20 cellular contexts compared by ENCODE assay signal in genomic region chr5:138334867-138335447, GRCh38. TPM values are rescaled to one million over a fixed set of nuclear protein-coding genes. Genes with fewer than 3 reads are reported as not detected.
DNase-seq lines count a peak whose midpoint lies in the region; FAIRE-seq and TF ChIP-seq lines count a peak whose summit lies in the region.
"Had no signal": no experiment of that assay in that cellular context is flagged by ENCODE, and none has a peak within 500 bp of the region (broad histone marks: within the 10 kb centered on the region; RNA-seq: fewer than 3 reads in every experiment).

No MANE protein-coding gene starts in this region.

- no peaks in the 10 kb centered on the region for H3K9me3 Mint-ChIP-seq in activated CD4-positive, alpha-beta T cell treated with anti-CD3 and anti-CD28 coated beads, Interleukin-2, amount 10 ng/mL, durations not matched to agents 7 days and 5 days
- no peaks in the 10 kb centered on the region for H3K9me3 Mint-ChIP-seq in astrocyte (ENCODE audit: unreplicated experiment)
- H3K9me3 Mint-ChIP-seq in nephron: no peaks in the 10 kb centered on the region
- H3K9me3 Mint-ChIP-seq: CD8-positive, alpha-beta memory T cell had no signal

- H3K79me2 ChIP-seq in astrocyte (ENCODE audit: insufficient read depth, low read length): peaks cover 30% of the 10 kb centered on the region

- H3K4me3 Mint-ChIP-seq in activated CD4-positive, alpha-beta T cell treated with anti-CD3 and anti-CD28 coated beads, Interleukin-2, amount 10 ng/mL, durations not matched to agents 7 days and 5 days: no peak overlapping the region
- H3K4me3 Mint-ChIP-seq in astrocyte (ENCODE audit: unreplicated experiment) (no peak overlapping the region), nephron (peak overlapping the region; percentile 68 to 73 (median 73))

- H3K9ac ChIP-seq in astrocyte (ENCODE audit: low read length): no peak overlapping the region

- no peaks in the 10 kb centered on the region for H3K9me3 ChIP-seq in astrocyte (ENCODE audit: insufficient read depth, low read depth, low read length)
- H3K9me3 ChIP-seq: prostate gland, SJCRH30 had no signal

- no peak overlapping the region for H2AFZ ChIP-seq in astrocyte (ENCODE audit: low read depth, low read length)

- H3K36me3 Mint-ChIP-seq in activated CD4-positive, alpha-beta T cell treated with anti-CD3 and anti-CD28 coated beads, Interleukin-2, amount 10 ng/mL, durations not matched to agents 7 days and 5 days (ENCODE audit: low read depth): peaks cover 3% of the 10 kb centered on the region
- H3K36me3 Mint-ChIP-seq in astrocyte (ENCODE audit: low read depth, unreplicated experiment) (peaks cover 1% of the 10 kb centered on the region), nephron (ENCODE audit: low read depth) (no peaks in the 10 kb centered on the region)

- TF ChIP-seq CTCF in astrocyte (IDR thresholded peaks at IDR 0.05; ENCODE audit: insufficient read depth, low read depth, low read length) (no peak), nephron (IDR thresholded peaks at IDR 0.05; ENCODE audit: unreplicated experiment in 3 of 3) (no peak)

- no peak for DNase-seq in activated CD4-positive, alpha-beta T cell treated with anti-CD3 and anti-CD28 coated beads, Interleukin-2, amount 10 ng/mL, durations not matched to agents 7 days and 5 days
- no peak for DNase-seq in activated CD4-positive, alpha-beta T cell treated with anti-CD3 and anti-CD28 coated beads, Interleukin-2, amount 50 U/mL, for 48 hours
- peak; percentile 3 for DNase-seq in NAMALWA (ENCODE audit: low spot score)
- no peak for DNase-seq in astrocyte (ENCODE audit: low read depth)
- no peak for DNase-seq in NCI-H526 treated with DMSO at 0.1 percent for 48 hours (lab: John Stamatoyannopoulos, UW)
- DNase-seq in NCI-H446 (lab: John Stamatoyannopoulos, UW): no peak
- no peak for DNase-seq in DMS153 (lab: John Stamatoyannopoulos, UW)
- DNase-seq: activated CD8-positive, alpha-beta memory T cell treated with anti-CD3 and anti-CD28 coated beads for 24 hours; CD8-positive, alpha-beta memory T cell; GDM1; hypothalamus; KG1; NCI-H1436 treated with DMSO at 0.1 percent for 48 hours; NCI-H345; SJCRH30; stimulated activated naive CD8-positive, alpha-beta T cell treated with anti-CD3 and anti-CD28 coated beads, Interleukin-15, Interleukin-2, amounts not matched to agents 100 U/mL and 50 U/mL, for 24 hours had no signal

- peaks cover 45% of the 10 kb centered on the region for H3K4me1 Mint-ChIP-seq in activated CD4-positive, alpha-beta T cell treated with anti-CD3 and anti-CD28 coated beads, Interleukin-2, amount 10 ng/mL, durations not matched to agents 7 days and 5 days
- H3K4me1 Mint-ChIP-seq in astrocyte (ENCODE audit: low read depth, unreplicated experiment): peaks cover 19% of the 10 kb centered on the region
- H3K4me1 Mint-ChIP-seq in nephron: peaks cover 35% of the 10 kb centered on the region

- H4K20me1 ChIP-seq in astrocyte (ENCODE audit: insufficient read depth, low read length): peaks cover 15% of the 10 kb centered on the region

- peaks cover 12% of the 10 kb centered on the region for H3K4me1 ChIP-seq in astrocyte (ENCODE audit: insufficient read depth, low read length)

- CTCF ChIA-PET in activated CD4-positive, alpha-beta T cell treated with anti-CD3 and anti-CD28 coated beads, Interleukin-2, amount 10 ng/mL, durations not matched to agents 7 days and 5 days (lab: Charles Lee): interaction anchor here (0.5 to 17.5 kb wide), 2 partner anchors 16 to 57 kb away, joined by 3 to 444 read pairs; partner anchors contain the start of gene KDM3B

- no peaks in the 10 kb centered on the region for H3K27me3 Mint-ChIP-seq in activated CD4-positive, alpha-beta T cell treated with anti-CD3 and anti-CD28 coated beads, Interleukin-2, amount 10 ng/mL, durations not matched to agents 7 days and 5 days
- H3K27me3 Mint-ChIP-seq in astrocyte (ENCODE audit: low read depth, unreplicated experiment) (no peaks in the 10 kb centered on the region), nephron (ENCODE audit: low read depth) (no peaks in the 10 kb centered on the region)

- H3K4me3 ChIP-seq in astrocyte (ENCODE audit: insufficient read depth, low read depth, low read length): no peak overlapping the region
- H3K4me3 ChIP-seq: prostate gland, SJCRH30 had no signal

- POLR2A ChIA-PET in activated CD4-positive, alpha-beta T cell treated with anti-CD3 and anti-CD28 coated beads, Interleukin-2, amount 10 ng/mL, durations not matched to agents 7 days and 5 days (lab: Charles Lee): no interaction called here

- H3K36me3 ChIP-seq in astrocyte (ENCODE audit: insufficient read depth, low read length): no peaks in the 10 kb centered on the region
- H3K36me3 ChIP-seq: prostate gland had no signal

- no peaks in the 10 kb centered on the region for H3K27me3 ChIP-seq in astrocyte (ENCODE audit: insufficient read depth, low read length)
- H3K27me3 ChIP-seq: SJCRH30 had no signal

- H3K4me2 ChIP-seq in astrocyte (ENCODE audit: low read length): no peak overlapping the region

- peak overlapping the region; percentile 46 for H3K27ac Mint-ChIP-seq in activated CD4-positive, alpha-beta T cell treated with anti-CD3 and anti-CD28 coated beads, Interleukin-2, amount 10 ng/mL, durations not matched to agents 7 days and 5 days
- peak overlapping the region; percentile 3 for H3K27ac Mint-ChIP-seq in astrocyte (ENCODE audit: unreplicated experiment)
- H3K27ac Mint-ChIP-seq in nephron: peak overlapping the region; percentile 20 to 95 (median 82)

- FAIRE-seq in astrocyte (lab: Jason Lieb, UNC): no peak
- FAIRE-seq: A204.1, GM12892 had no signal

- no peak overlapping the region for H3K27ac ChIP-seq in astrocyte (ENCODE audit: low read depth, low read length)
- H3K27ac ChIP-seq: prostate gland, SJCRH30 had no signal

RNA-seq across cellular contexts. Expression of gene FAM53C, which starts 3.1 kb away (rescaled TPM):
- 10 to 100 TPM; 23.7 to 25.5 TPM for total RNA-seq in activated CD4-positive, alpha-beta T cell treated with anti-CD3 and anti-CD28 coated beads, Interleukin-2, amount 10 ng/mL, durations not matched to agents 7 days and 5 days
- total RNA-seq in astrocyte: 43.8 and 46.6 TPM in 2 replicates

RNA-seq across cellular contexts. Expression of gene CDC25C, which starts 3.4 kb away (rescaled TPM):
- 10 to 100 TPM; 15.8 to 19.0 TPM for total RNA-seq in activated CD4-positive, alpha-beta T cell treated with anti-CD3 and anti-CD28 coated beads, Interleukin-2, amount 10 ng/mL, durations not matched to agents 7 days and 5 days
- total RNA-seq in astrocyte: 1.6 and 1.7 TPM in 2 replicates

RNA-seq across cellular contexts. Expression of gene KDM3B, which starts 17.5 kb away (rescaled TPM):
- 10 to 100 TPM; 60.4 to 65.7 TPM for total RNA-seq in activated CD4-positive, alpha-beta T cell treated with anti-CD3 and anti-CD28 coated beads, Interleukin-2, amount 10 ng/mL, durations not matched to agents 7 days and 5 days
- total RNA-seq in astrocyte: 46.6 and 48.6 TPM in 2 replicates

Comparison
In these comparisons a context has a peak if more than half of its experiments do, and no peak if none do; other contexts are left out.
1. H3K27ac Mint-ChIP-seq: peak in every context shown above with its lines; median percentile 82 in nephron; 46 in activated CD4-positive, alpha-beta T cell treated with anti-CD3 and anti-CD28 coated beads, Interleukin-2, amount 10 ng/mL, durations not matched to agents 7 days and 5 days; 3 in astrocyte.
2. H3K4me3 Mint-ChIP-seq: peak in nephron (3 of 3); none in activated CD4-positive, alpha-beta T cell treated with anti-CD3 and anti-CD28 coated beads, Interleukin-2, amount 10 ng/mL, durations not matched to agents 7 days and 5 days (single experiment) and astrocyte (single experiment).